31 cellular contexts compared by ENCODE assay signal in the genomic region with DNA sequence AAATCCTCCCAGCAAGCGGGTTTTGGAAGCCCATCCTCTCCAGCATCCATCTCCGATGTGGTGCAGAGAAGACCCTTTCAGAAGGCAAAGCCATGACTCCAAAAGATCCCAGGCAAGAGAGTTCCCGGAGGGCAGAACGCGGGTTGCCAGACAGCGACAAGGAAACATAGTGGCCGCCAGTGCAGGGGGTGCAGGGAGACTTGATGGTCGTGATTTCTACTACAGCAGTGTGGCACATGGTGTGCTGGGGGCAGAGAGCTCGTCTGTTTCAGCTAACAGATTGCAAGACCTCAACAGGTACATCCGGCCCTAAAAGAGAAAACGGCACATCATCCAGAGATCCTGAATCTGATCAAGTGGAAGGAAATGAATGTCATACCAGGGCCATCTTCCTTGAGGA.
"Had no signal": no experiment of that assay in that cellular context is flagged by ENCODE, and none has a peak within 500 bp of the region (broad histone marks: within the 10 kb centered on the region; RNA-seq: fewer than 3 reads in every experiment).

No MANE protein-coding gene starts in this region.

- DNase-seq: activated CD4-positive, alpha-beta memory T cell treated with anti-CD3 and anti-CD28 coated beads, Interleukin-2, amount 10 ng/mL, durations not matched to agents 7 days and 5 days; activated CD4-positive, alpha-beta T cell treated with anti-CD3 and anti-CD28 coated beads for 1 hour; activated CD4-positive, alpha-beta T cell treated with anti-CD3 and anti-CD28 coated beads for 48 hours; activated CD4-positive, CD25-positive, alpha-beta regulatory T cell; activated CD8-positive, alpha-beta memory T cell treated with anti-CD3 and anti-CD28 coated beads for 24 hours; activated CD8-positive, alpha-beta memory T cell treated with anti-CD3 and anti-CD28 coated beads, Interleukin-2, amount 10 ng/mL, durations not matched to agents 7 days and 5 days; activated CD8-positive, alpha-beta memory T cell treated with anti-CD3 and anti-CD28 coated beads, Interleukin-2, amount 50 U/mL, for 48 hours; activated effector memory CD4-positive, alpha-beta T cell treated with anti-CD3 and anti-CD28 coated beads, Interleukin-2, amount 50 U/mL, for 16 hours; activated naive CD4-positive, alpha-beta T cell; activated naive CD4-positive, alpha-beta T cell treated with anti-CD3 and anti-CD28 coated beads, Interleukin-2, amount 50 U/mL, for 16 hours; activated naive CD8-positive, alpha-beta T cell treated with anti-CD3 and anti-CD28 coated beads for 36 hours; activated T-cell treated with anti-CD3 and anti-CD28 coated beads, Interleukin-2, amount 50 U/mL, for 48 hours; amygdala; Karpas-422; KBM-7; NCI-H1105; NCI-H1417 treated with DMSO at 0.1 percent for 48 hours; NCI-H187 treated with DMSO at 0.1 percent for 48 hours; NCI-H2081; NCI-H2171 treated with DMSO at 0.1 percent for 48 hours; NCI-H2227 treated with DMSO at 0.1 percent for 48 hours; NCI-H510A treated with DMSO at 0.1 percent for 48 hours; PC-3; Peyer's patch; Right ventricle myocardium superior; SW 1271; T-helper 1 cell; T1000; WERI-Rb-1 had no signal

- H3K4me3 ChIP-seq: ascending aorta, Peyer's patch had no signal

- ATAC-seq: activated CD8-positive, alpha-beta memory T cell treated with anti-CD3 and anti-CD28 coated beads, Interleukin-2, amount 10 ng/mL, durations not matched to agents 7 days and 5 days; PC-3 had no signal

- H3K27me3 Mint-ChIP-seq: activated CD4-positive, alpha-beta memory T cell treated with anti-CD3 and anti-CD28 coated beads, Interleukin-2, amount 10 ng/mL, durations not matched to agents 7 days and 5 days; activated CD8-positive, alpha-beta memory T cell treated with anti-CD3 and anti-CD28 coated beads, Interleukin-2, amount 10 ng/mL, durations not matched to agents 7 days and 5 days; activated naive CD8-positive, alpha-beta T cell treated with anti-CD3 and anti-CD28 coated beads for 36 hours had no signal

- H3K4me1 ChIP-seq: ascending aorta, Peyer's patch had no signal

- H3K9me3 ChIP-seq: ascending aorta, Peyer's patch had no signal

- H3K4me1 Mint-ChIP-seq: activated CD4-positive, alpha-beta memory T cell treated with anti-CD3 and anti-CD28 coated beads, Interleukin-2, amount 10 ng/mL, durations not matched to agents 7 days and 5 days; activated CD8-positive, alpha-beta memory T cell treated with anti-CD3 and anti-CD28 coated beads, Interleukin-2, amount 10 ng/mL, durations not matched to agents 7 days and 5 days; activated naive CD8-positive, alpha-beta T cell treated with anti-CD3 and anti-CD28 coated beads for 36 hours had no signal

- H3K27me3 ChIP-seq: ascending aorta, Peyer's patch had no signal

- H3K9me3 Mint-ChIP-seq: activated CD4-positive, alpha-beta memory T cell treated with anti-CD3 and anti-CD28 coated beads, Interleukin-2, amount 10 ng/mL, durations not matched to agents 7 days and 5 days; activated naive CD8-positive, alpha-beta T cell treated with anti-CD3 and anti-CD28 coated beads for 36 hours had no signal

- H3K27ac ChIP-seq: ascending aorta, Peyer's patch, RWPE1, WERI-Rb-1 had no signal

- H3K4me3 Mint-ChIP-seq: activated CD4-positive, alpha-beta memory T cell treated with anti-CD3 and anti-CD28 coated beads, Interleukin-2, amount 10 ng/mL, durations not matched to agents 7 days and 5 days; activated CD8-positive, alpha-beta memory T cell treated with anti-CD3 and anti-CD28 coated beads, Interleukin-2, amount 10 ng/mL, durations not matched to agents 7 days and 5 days; activated naive CD8-positive, alpha-beta T cell treated with anti-CD3 and anti-CD28 coated beads for 36 hours had no signal

- H3K27ac Mint-ChIP-seq: activated CD4-positive, alpha-beta memory T cell treated with anti-CD3 and anti-CD28 coated beads, Interleukin-2, amount 10 ng/mL, durations not matched to agents 7 days and 5 days; activated CD8-positive, alpha-beta memory T cell treated with anti-CD3 and anti-CD28 coated beads, Interleukin-2, amount 10 ng/mL, durations not matched to agents 7 days and 5 days; activated naive CD8-positive, alpha-beta T cell treated with anti-CD3 and anti-CD28 coated beads for 36 hours had no signal
